Comparison of ENCODE assay signal across 10 cellular contexts in genomic region chr20:16801919-16802651, GRCh38. TPM values are rescaled to one million over a fixed set of nuclear protein-coding genes. Genes with fewer than 3 reads are reported as not detected.
DNase-seq lines count a peak whose midpoint lies in the region; ATAC-seq and TF ChIP-seq lines count a peak whose summit lies in the region.
"Had no signal": no experiment of that assay in that cellular context is flagged by ENCODE, and none has a peak within 500 bp of the region (broad histone marks: within the 10 kb centered on the region; RNA-seq: fewer than 3 reads in every experiment).

No MANE protein-coding gene starts in this region.

- H3K27ac ChIP-seq in coronary artery (no peak overlapping the region), lung (ENCODE audit: low read depth in 1 of 2, low read length in 1 of 2) (no peak overlapping the region)
- H3K27ac ChIP-seq: BLaER1, epithelial cell of prostate had no signal

- H3K4me1 ChIP-seq in lung (ENCODE audit: control insufficient read depth in 2 of 2, insufficient read depth in 2 of 2, low read length in 2 of 2): no peaks in the 10 kb centered on the region

- H3K4me3 Mint-ChIP-seq in WTC11: no peak overlapping the region

- ATAC-seq in HG02938 (IDR thresholded peaks at IDR 0.05; ENCODE audit: unreplicated experiment) (peak; percentile 74), WTC11 (peak; percentile 65), lung (ENCODE audit: insufficient read depth, low FRiP score) (no peak)

- POLR2A ChIA-PET in WTC11 (lab: Charles Lee): no interaction called here

- peaks cover 8% of the 10 kb centered on the region for H3K4me1 Mint-ChIP-seq in WTC11

- DNase-seq in NCI-H524 (lab: John Stamatoyannopoulos, UW): peak; percentile 29 to 78
- no peak for DNase-seq in NCI-H524 treated with DMSO at 0.1 percent for 48 hours (lab: John Stamatoyannopoulos, UW)
- peak; percentile 76 for DNase-seq in NCI-H2171 treated with DMSO at 0.1 percent for 48 hours (lab: John Stamatoyannopoulos, UW)
- DNase-seq in WTC11 (ENCODE audit: low spot score): peak; percentile 86
- no peak for DNase-seq in coronary artery (ENCODE audit: low spot score)
- DNase-seq in lung (ENCODE audit: low spot score): peak; percentile 59
- DNase-seq in stimulated activated CD8-positive, alpha-beta memory T cell treated with anti-CD3 and anti-CD28 coated beads, Interleukin-7, amount 100 ng/mL, for 4 hours (ENCODE audit: low read depth in 2 of 2): peak; percentile 10 to 21

- TF ChIP-seq CTCF in WTC11 (IDR thresholded peaks at IDR 0.05) (peak; percentile 62), coronary artery (IDR thresholded peaks at IDR 0.05) (peak; percentile 57), lung (IDR thresholded peaks at IDR 0.05; ENCODE audit: control extremely low read depth, extremely low read depth) (peak; percentile 63)

- H3K36me3 Mint-ChIP-seq in WTC11: no peaks in the 10 kb centered on the region

- H3K36me3 ChIP-seq in lung (ENCODE audit: control insufficient read depth in 2 of 2, insufficient read depth in 2 of 2, low read length in 2 of 2): no peaks in the 10 kb centered on the region
- H3K36me3 ChIP-seq: BLaER1 had no signal

- no peaks in the 10 kb centered on the region for H3K9me3 ChIP-seq in lung (ENCODE audit: control insufficient read depth in 2 of 2, insufficient read depth in 1 of 2, low read length in 1 of 2)
- H3K9me3 ChIP-seq: BLaER1 had no signal

- peaks cover 3% of the 10 kb centered on the region; the same call in 1 of the 2 replicates for H3K27me3 Mint-ChIP-seq in WTC11 (ENCODE audit: low read depth)

- no peaks in the 10 kb centered on the region for H3K9me3 Mint-ChIP-seq in WTC11

- 35 to 46% methylated on average over 15 of the region's 15 CpGs for WGBS in lung, 2 donors

- peaks cover 3% of the 10 kb centered on the region for H3K27me3 ChIP-seq in lung (ENCODE audit: control insufficient read depth, insufficient read depth)
- H3K27me3 ChIP-seq: BLaER1 had no signal

- CTCF ChIA-PET in WTC11 (lab: Charles Lee): interaction anchor here (0.6 to 4.0 kb wide), 30 partner anchors 15 to 816 kb away, joined by 3 to 52 read pairs (median 4); no protein-coding TSS in a partner anchor

- H3K4me3 ChIP-seq in coronary artery: no peak overlapping the region
- H3K4me3 ChIP-seq in lung: no peak overlapping the region
- H3K4me3 ChIP-seq: BLaER1 had no signal

- no peak overlapping the region for H3K27ac Mint-ChIP-seq in WTC11

TF ChIP-seq in WTC11, 78 proteins besides CTCF, POLR2A, EP300 and RAD21:
- TF ChIP-seq GABPB1 (CRISPR knock-in tag; IDR thresholded peaks at IDR 0.05) (peak; percentile 46; the same call in 1 of the 2 replicates), EMX1 (CRISPR knock-in tag; IDR thresholded peaks at IDR 0.05) (no peak), ZNF425 (CRISPR knock-in tag; conservative IDR thresholded peaks at IDR 0.05) (no peak)

RNA-seq across cellular contexts. Expression of gene OTOR, which starts 53.9 kb away (rescaled TPM):
- not detected in 3 replicates for total RNA-seq in WTC11 (2021)
- total RNA-seq in lung: not detected
- polyA plus RNA-seq in lung: not detected

Comparison
In these comparisons a context has a peak if more than half of its experiments do, and no peak if none do; other contexts are left out.
1. DNase-seq: peak in NCI-H524 (2 of 2), NCI-H2171 treated with DMSO at 0.1 percent for 48 hours (single experiment), WTC11 (single experiment), lung (single experiment) and stimulated activated CD8-positive, alpha-beta memory T cell treated with anti-CD3 and anti-CD28 coated beads, Interleukin-7, amount 100 ng/mL, for 4 hours (2 of 2); none in NCI-H524 treated with DMSO at 0.1 percent for 48 hours (single experiment) and coronary artery (single experiment).
2. Peak in every context shown above with its lines, with median percentiles within 50 percentile points of each other: CTCF ChIP-seq.